Comparison of ENCODE assay signal across 12 cellular contexts in genomic region chr1:89815611-89816010, GRCh38. TPM values are rescaled to one million over a fixed set of nuclear protein-coding genes. Genes with fewer than 3 reads are reported as not detected.
A peak's percentile ranks its signal among the peaks of the same experiment; 100 is the strongest.
DNase-seq lines count a peak whose midpoint lies in the region; ATAC-seq, FAIRE-seq and TF ChIP-seq lines count a peak whose summit lies in the region.
"Had no signal": no experiment of that assay in that cellular context is flagged by ENCODE, and none has a peak within 500 bp of the region (broad histone marks: within the 10 kb centered on the region; RNA-seq: fewer than 3 reads in every experiment).

No MANE protein-coding gene starts in this region.

- H3K4me3 ChIP-seq in GM12864 (ENCODE audit: low read depth, low read length) (no peak overlapping the region), GM12878 (no peak overlapping the region), kidney (ENCODE audit: low read length in 2 of 2) (no peak overlapping the region)
- H3K4me3 ChIP-seq: suprapubic skin had no signal

- CTCF ChIA-PET in GM12878 (lab: Yijun Ruan, JAX) (no interaction called here), HEK293T (lab: Yijun Ruan, JAX) (interaction anchor here (0.5 kb wide), 1 partner anchor 170 kb away, joined by 3 read pairs; no protein-coding TSS in a partner anchor)

- no peak for TF ChIP-seq RAD21 in GM12878 (IDR thresholded peaks at IDR 0.05; ENCODE audit: insufficient read depth, low read depth, low read length)

- H2AFZ ChIP-seq in GM12878 (ENCODE audit: control insufficient read depth, low read depth, low read length) = peak overlapping the region; percentile 13

- BruUV-seq in GM12878 (replicated peaks; lab: Mats Ljungman, UMichigan) = no TSS peak

- POLR2A ChIA-PET in GM12878 (lab: Charles Lee) (interaction anchor here (0.5 kb wide), 1 partner anchor 42 kb away, joined by 3 read pairs; no protein-coding TSS in a partner anchor), HEK293T (lab: Yijun Ruan, JAX) (interaction anchor here (0.6 kb wide), 1 partner anchor 205 kb away, joined by 3 read pairs; no protein-coding TSS in a partner anchor)

- intact Hi-C loops in GM12878 (cut with micrococcal nuclease; ENCODE audit: unreplicated experiment) = no loop called here
- intact Hi-C loops in kidney (cut with DNase I) = no loop called here

- H3K79me2 ChIP-seq in GM12878 (ENCODE audit: control insufficient read depth, insufficient read depth, low read length) = peaks cover 6% of the 10 kb centered on the region; the same call in 1 of the 2 replicates

- ATAC-seq in GM21423 (IDR thresholded peaks at IDR 0.05; ENCODE audit: unreplicated experiment) (peak; percentile 57), HG03432 (IDR thresholded peaks at IDR 0.05; ENCODE audit: unreplicated experiment) (peak; percentile 61), GM12878 (peak; percentile 81)

- H3K36me3 ChIP-seq in GM12878 (ENCODE audit: control insufficient read depth in 2 of 2, insufficient read depth in 2 of 2, low read length in 1 of 2) = no peaks in the 10 kb centered on the region
- H3K36me3 ChIP-seq in kidney (ENCODE audit: control insufficient read depth in 1 of 2, insufficient read depth in 2 of 2, low read length in 2 of 2) = no peaks in the 10 kb centered on the region
- H3K36me3 ChIP-seq: suprapubic skin had no signal

- peak overlapping the region; percentile 26 for H3K4me2 ChIP-seq in GM12878 (ENCODE audit: control insufficient read depth, insufficient read depth)

- no peak overlapping the region for H3K9ac ChIP-seq in GM12878 (ENCODE audit: control insufficient read depth, insufficient read depth, low read length)
- H3K9ac ChIP-seq in kidney (ENCODE audit: low read length in 2 of 2) = no peak overlapping the region

- H3K9me3 ChIP-seq in GM12878 (replicated peaks; ENCODE audit: control insufficient read depth, insufficient read depth, low read length) = no peaks in the 10 kb centered on the region
- no peaks in the 10 kb centered on the region for H3K9me3 ChIP-seq in kidney (ENCODE audit: control insufficient read depth in 1 of 2, low read length in 2 of 2)
- H3K9me3 ChIP-seq: suprapubic skin had no signal

- FAIRE-seq in GM12878 (lab: Jason Lieb, UNC) (no peak), kidney (lab: Jason Lieb, UNC) (no peak), D721Med (lab: Jason Lieb, UNC) (no peak)

- no peak for TF ChIP-seq POLR2A in GM12878 (IDR thresholded peaks at IDR 0.05; ENCODE audit: low read depth, low read length)

- H3K27me3 ChIP-seq in GM12878 (replicated peaks in 1 of 2; ENCODE audit: control insufficient read depth in 2 of 2, insufficient read depth in 2 of 2, low read length in 1 of 2) = no peaks in the 10 kb centered on the region
- H3K27me3 ChIP-seq: suprapubic skin had no signal

- SMC1A ChIA-PET in GM12878 (lab: Charles Lee; ENCODE audit: uncharacterized antibody, unreplicated experiment) = interaction anchor here (0.7 to 2.1 kb wide), 7 partner anchors 9 to 162 kb away, joined by 3 to 8 read pairs (median 4); no protein-coding TSS in a partner anchor

- peak; percentile 31 for DNase-seq in GM12864 (ENCODE audit: low read depth)
- DNase-seq in GM12878 (ENCODE audit: low read depth, low spot score) = peak; percentile 50
- no peak for DNase-seq in HEK293T (ENCODE audit: extremely low spot score)
- no peak for DNase-seq in kidney
- no peak for DNase-seq in occipital lobe (lab: John Stamatoyannopoulos, UW)
- no peak for DNase-seq in D721Med (ENCODE audit: insufficient read length, low spot score)
- DNase-seq: nucleus accumbens; stimulated activated CD4-positive, alpha-beta T cell treated with anti-CD3 and anti-CD28 coated beads, Interleukin-2, amount 100 ng/mL, for 48 hours had no signal

- RAD21 ChIA-PET in GM12878 (lab: Charles Lee; ENCODE audit: unreplicated experiment) = interaction anchor here (0.5 to 3.8 kb wide), 3 partner anchors 26 to 640 kb away, joined by 3 to 12 read pairs (median 5); no protein-coding TSS in a partner anchor

- H4K20me1 ChIP-seq in GM12878 (ENCODE audit: control insufficient read depth, insufficient read depth) = no peaks in the 10 kb centered on the region

- TF ChIP-seq CTCF in GM12864 (IDR thresholded peaks at IDR 0.05; ENCODE audit: low read depth, low read length, missing control alignments) (no peak), GM12878 (IDR thresholded peaks at IDR 0.05 in 2 of 3, conservative IDR thresholded peaks at IDR 0.05 in 1 of 3; ENCODE audit: control insufficient read depth in 2 of 3, extremely low read depth in 1 of 3, insufficient read depth in 1 of 3, low read depth in 3 of 3, low read length in 3 of 3) (no peak), kidney (IDR thresholded peaks at IDR 0.05; ENCODE audit: borderline replicate concordance, extremely low read depth, insufficient read depth) (no peak), D721Med (IDR thresholded peaks at IDR 0.05; ENCODE audit: insufficient read depth, missing control alignments) (no peak)

- 21% methylated on average over 5 of the region's 5 CpGs for WGBS in GM12878 (ENCODE audit: insufficient coverage, insufficient replicate concordance, low lambda C conversion rate, missing lambda C conversion rate)

- H3K4me1 ChIP-seq in GM12878 (ENCODE audit: control insufficient read depth, insufficient read depth, low read length) (peaks cover 15% of the 10 kb centered on the region), kidney (ENCODE audit: control insufficient read depth in 1 of 2, insufficient read depth in 1 of 2, low read depth in 1 of 2, low read length in 2 of 2) (no peaks in the 10 kb centered on the region)

- TF ChIP-seq EP300 in GM12878 (IDR thresholded peaks at IDR 0.05; ENCODE audit: borderline replicate concordance in 1 of 2, control insufficient read depth in 1 of 2, low read depth in 2 of 2, low read length in 2 of 2) = peak in 1 of 2 experiments; percentile 18; a peak in 1 of 4 replicates

- H3K27ac ChIP-seq in GM12878 (ENCODE audit: control insufficient read depth, insufficient read depth) (no peak overlapping the region), kidney (ENCODE audit: low read depth in 2 of 2, low read length in 2 of 2) (no peak overlapping the region)
- H3K27ac ChIP-seq: C4-2B, suprapubic skin had no signal

- in situ Hi-C loops in GM12878 (cut with MboI) = no loop called here

TF ChIP-seq in GM12878, 131 proteins besides CTCF, POLR2A, EP300 and RAD21 (continues in another document):
- TF ChIP-seq, protein P1, sequence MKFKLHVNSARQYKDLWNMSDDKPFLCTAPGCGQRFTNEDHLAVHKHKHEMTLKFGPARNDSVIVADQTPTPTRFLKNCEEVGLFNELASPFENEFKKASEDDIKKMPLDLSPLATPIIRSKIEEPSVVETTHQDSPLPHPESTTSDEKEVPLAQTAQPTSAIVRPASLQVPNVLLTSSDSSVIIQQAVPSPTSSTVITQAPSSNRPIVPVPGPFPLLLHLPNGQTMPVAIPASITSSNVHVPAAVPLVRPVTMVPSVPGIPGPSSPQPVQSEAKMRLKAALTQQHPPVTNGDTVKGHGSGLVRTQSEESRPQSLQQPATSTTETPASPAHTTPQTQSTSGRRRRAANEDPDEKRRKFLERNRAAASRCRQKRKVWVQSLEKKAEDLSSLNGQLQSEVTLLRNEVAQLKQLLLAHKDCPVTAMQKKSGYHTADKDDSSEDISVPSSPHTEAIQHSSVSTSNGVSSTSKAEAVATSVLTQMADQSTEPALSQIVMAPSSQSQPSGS (IDR thresholded peaks at IDR 0.05; ENCODE audit: low read length) = peak; percentile 46; the same call in 1 of the 2 replicates
- TF ChIP-seq MEF2B (IDR thresholded peaks at IDR 0.05; ENCODE audit: partially characterized antibody, poor library complexity, severe bottlenecking) = peak; percentile 64
- no peak for TF ChIP-seq MYC (IDR thresholded peaks at IDR 0.05; ENCODE audit: insufficient read depth, insufficient read length, insufficient replicate concordance, low read length, severe bottlenecking)
- no peak for TF ChIP-seq TAF1 (IDR thresholded peaks at IDR 0.05; ENCODE audit: borderline replicate concordance, low read depth, low read length)

TF ChIP-seq in HEK293T, 16 proteins besides CTCF, POLR2A, EP300 and RAD21:
- no peak for TF ChIP-seq FOXK2 (IDR thresholded peaks at IDR 0.05)
- no peak for TF ChIP-seq NFRKB (IDR thresholded peaks at IDR 0.05)
- TF ChIP-seq FOXA1 (IDR thresholded peaks at IDR 0.05) = no peak
- no peak for TF ChIP-seq FOXM1 (IDR thresholded peaks at IDR 0.05; ENCODE audit: borderline replicate concordance)
- no peak for TF ChIP-seq TARDBP (IDR thresholded peaks at IDR 0.05)
- no peak for TF ChIP-seq CTBP1 (IDR thresholded peaks at IDR 0.05; ENCODE audit: borderline replicate concordance)
- TF ChIP-seq HDGF (IDR thresholded peaks at IDR 0.05; ENCODE audit: borderline replicate concordance) = no peak
- TF ChIP-seq, protein P2, sequence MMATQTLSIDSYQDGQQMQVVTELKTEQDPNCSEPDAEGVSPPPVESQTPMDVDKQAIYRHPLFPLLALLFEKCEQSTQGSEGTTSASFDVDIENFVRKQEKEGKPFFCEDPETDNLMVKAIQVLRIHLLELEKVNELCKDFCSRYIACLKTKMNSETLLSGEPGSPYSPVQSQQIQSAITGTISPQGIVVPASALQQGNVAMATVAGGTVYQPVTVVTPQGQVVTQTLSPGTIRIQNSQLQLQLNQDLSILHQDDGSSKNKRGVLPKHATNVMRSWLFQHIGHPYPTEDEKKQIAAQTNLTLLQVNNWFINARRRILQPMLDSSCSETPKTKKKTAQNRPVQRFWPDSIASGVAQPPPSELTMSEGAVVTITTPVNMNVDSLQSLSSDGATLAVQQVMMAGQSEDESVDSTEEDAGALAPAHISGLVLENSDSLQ (IDR thresholded peaks at IDR 0.05) = no peak

RNA-seq across cellular contexts. Expression of gene LRRC8D, which starts 5.2 kb away (rescaled TPM):
- 27.5 and 28.2 TPM in 2 replicates for total RNA-seq in GM12878 (2013; cell fraction: nucleolus; rRNA removed)
- total RNA-seq in GM12878 (2014; rRNA removed) (18.0 and 24.7 TPM in 2 replicates), GM12878 (2014; rRNA removed; fragmentation: Illumina TruSeq; extraction: Trizol) (25.1 and 27.5 TPM in 2 replicates), GM12878 (2021) (27.9 and 28.8 TPM in 2 replicates), kidney (36.6 TPM), occipital lobe (29.8 TPM)
- polyA plus RNA-seq in GM12878 (2011; ENCODE audit: low read depth) = 7.7 TPM
- polyA plus RNA-seq in GM12878 (2011; rRNA removed) (34.9 and 44.1 TPM in 2 replicates), GM12878 (2014; fragmentation: Illumina TruSeq; extraction: Trizol) (34.1 and 38.1 TPM in 2 replicates), GM12878 (2014; fragmentation: Nextera tagmentation; extraction: Ambion mirVana) (1 to 10 TPM; 5.6 to 6.4 TPM), GM12878 (2014; rRNA removed) (24.9 and 26.1 TPM in 2 replicates), GM12878 (2016; fragmentation: Nextera tagmentation; extraction: Ambion mirVana) (10 to 100 TPM; 18.3 to 28.2 TPM), kidney (ENCODE audit: insufficient read depth, low read depth, low replicate concordance) (16.3 TPM)
- 38.6 and 38.8 TPM in 2 replicates for polyA plus RNA-seq in GM12878 (2011; cell fraction: cytosol; rRNA removed)
- 30.7 and 31.6 TPM in 2 replicates for polyA plus RNA-seq in GM12878 (2011; cell fraction: nucleus; rRNA removed)
- polyA plus RNA-seq in GM12878 (2012) = 8.8 and 10.8 TPM in 2 replicates
- 39.5 and 64.4 TPM in 2 replicates for polyA minus RNA-seq in GM12878 (2011; rRNA and poly(A)+ RNA removed)
- polyA minus RNA-seq in GM12878 (2011; cell fraction: cytosol; rRNA and poly(A)+ RNA removed) = 17.4 and 27.2 TPM in 2 replicates
- 13.1 and 24.6 TPM in 2 replicates for polyA minus RNA-seq in GM12878 (2011; cell fraction: nucleus; rRNA and poly(A)+ RNA removed)

Comparison
In these comparisons a context has a peak if more than half of its experiments do, and no peak if none do; other contexts are left out.
1. DNase-seq: peak in GM12864 (single experiment) and GM12878 (single experiment); none in HEK293T (single experiment), kidney (single experiment), occipital lobe (single experiment) and D721Med (single experiment).
2. Peak in every context shown above with its lines, with median percentiles within 50 percentile points of each other: ATAC-seq.